16 cellular contexts compared by ENCODE assay signal in the genomic region with DNA sequence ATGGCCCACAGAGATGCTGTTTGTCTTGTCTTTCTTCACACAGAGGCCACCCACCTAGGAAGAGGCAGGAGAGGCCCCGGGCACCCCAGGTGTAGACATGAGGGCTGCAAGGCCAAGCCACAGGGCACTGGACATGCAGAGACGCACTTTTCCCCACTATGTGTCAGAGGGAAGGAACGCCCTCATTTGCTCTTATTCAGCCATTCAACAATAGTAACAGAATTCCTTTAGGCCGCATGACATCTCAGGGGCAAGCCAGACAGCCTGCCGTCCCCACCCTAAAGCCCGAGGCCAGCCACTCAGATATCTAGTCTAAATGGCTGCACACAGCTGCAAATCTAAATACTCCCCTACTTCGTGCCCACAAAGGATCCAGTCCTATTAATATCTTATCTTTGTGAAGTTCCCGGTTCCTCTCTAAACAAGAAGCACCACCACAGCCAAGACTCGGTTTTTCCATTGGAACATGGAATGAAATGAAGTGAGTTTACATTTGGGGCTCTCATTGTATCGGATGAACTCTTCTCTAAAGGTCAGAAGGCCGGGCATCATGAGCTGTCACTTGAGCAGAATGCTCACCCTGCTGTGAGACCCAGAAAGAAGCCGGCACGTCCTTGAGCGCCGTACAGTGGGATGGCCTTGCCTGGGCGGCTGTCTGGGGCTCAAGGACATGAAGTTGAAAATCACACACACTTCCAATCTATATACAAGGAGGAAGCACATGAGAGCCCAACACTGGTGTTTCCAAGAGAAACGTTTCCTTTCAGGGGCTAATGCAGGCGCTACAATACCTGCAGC. TPM values are rescaled to one million over a fixed set of nuclear protein-coding genes. Genes with fewer than 3 reads are reported as not detected.
DNase-seq lines count a peak whose midpoint lies in the region; ATAC-seq, FAIRE-seq and TF ChIP-seq lines count a peak whose summit lies in the region.
"Had no signal": no experiment of that assay in that cellular context is flagged by ENCODE, and none has a peak within 500 bp of the region (broad histone marks: within the 10 kb centered on the region; RNA-seq: fewer than 3 reads in every experiment).

No MANE protein-coding gene starts in this region.

- H3K9ac ChIP-seq in astrocyte (ENCODE audit: low read length), result no peak overlapping the region
- H3K9ac ChIP-seq: SK-N-SH had no signal

- H3K4me3 Mint-ChIP-seq in astrocyte (ENCODE audit: unreplicated experiment) (no peak overlapping the region), osteocyte (ENCODE audit: unreplicated experiment) (peak overlapping the region; percentile 29)
- H3K4me3 Mint-ChIP-seq: activated T-cell treated with anti-CD3 and anti-CD28 coated beads, Interleukin-2, amount 50 U/mL, for 24 hours; central memory CD8-positive, alpha-beta T cell had no signal

- peak overlapping the region; percentile 34 for H3K4me2 ChIP-seq in astrocyte (ENCODE audit: low read length)
- H3K4me2 ChIP-seq: SK-N-SH had no signal

- H2AFZ ChIP-seq in astrocyte (ENCODE audit: low read depth, low read length), result no peak overlapping the region

- no peak for TF ChIP-seq POLR2A in uterus (IDR thresholded peaks at IDR 0.05)

- ATAC-seq in Right ventricle myocardium superior (ENCODE audit: poor library complexity) (peak; percentile 66), esophagus mucosa (no peak)
- ATAC-seq: activated naive CD4-positive, alpha-beta T cell treated with anti-CD3 and anti-CD28 coated beads, Interleukin-2, amount 50 U/mL, for 72 hours had no signal

- peaks cover 42% of the 10 kb centered on the region for H3K4me1 ChIP-seq in astrocyte (ENCODE audit: insufficient read depth, low read length)
- H3K4me1 ChIP-seq in uterus, result peaks cover 5 to 6% of the 10 kb centered on the region in 2 donors

- H3K36me3 ChIP-seq in astrocyte (ENCODE audit: insufficient read depth, low read length) (peaks cover 21% of the 10 kb centered on the region), uterus (no peaks in the 10 kb centered on the region)

- TF ChIP-seq CTCF in astrocyte (IDR thresholded peaks at IDR 0.05; ENCODE audit: insufficient read depth, low read depth, low read length) (no peak), osteocyte (IDR thresholded peaks at IDR 0.05) (no peak), uterus (IDR thresholded peaks at IDR 0.05) (no peak)

- H3K4me3 ChIP-seq in astrocyte (ENCODE audit: insufficient read depth, low read depth, low read length) (no peak overlapping the region), uterus (no peak overlapping the region)

- H3K4me1 Mint-ChIP-seq in astrocyte (ENCODE audit: low read depth, unreplicated experiment), result peaks cover 27% of the 10 kb centered on the region
- H3K4me1 Mint-ChIP-seq in osteocyte (ENCODE audit: unreplicated experiment), result peaks cover 80% of the 10 kb centered on the region
- H3K4me1 Mint-ChIP-seq: central memory CD8-positive, alpha-beta T cell had no signal

- no peaks in the 10 kb centered on the region for H3K27me3 ChIP-seq in astrocyte (ENCODE audit: insufficient read depth, low read length)
- no peaks in the 10 kb centered on the region for H3K27me3 ChIP-seq in uterus

- peaks cover 53% of the 10 kb centered on the region for H3K36me3 Mint-ChIP-seq in astrocyte (ENCODE audit: low read depth, unreplicated experiment)
- H3K36me3 Mint-ChIP-seq in osteocyte (ENCODE audit: unreplicated experiment), result peaks cover 64% of the 10 kb centered on the region

- DNase-seq in astrocyte (ENCODE audit: low read depth), result peak; percentile 68
- DNase-seq in Right ventricle myocardium superior, result no peak
- DNase-seq in osteocyte (ENCODE audit: extremely low spot score, unreplicated experiment), result peak; percentile 76
- DNase-seq in uterus, result no peak
- DNase-seq in activated CD4-positive, alpha-beta T cell treated with anti-CD3 and anti-CD28 coated beads for 48 hours, result no peak
- no peak for DNase-seq in D341Med (ENCODE audit: low spot score)
- DNase-seq: activated T-cell treated with anti-CD3 and anti-CD28 coated beads, Interleukin-2, amount 50 U/mL, for 24 hours; DMS153; NCI-H146; NCI-H510A; occipital lobe; SK-N-SH; stimulated activated naive CD4-positive, alpha-beta T cell treated with Interleukin-2 at 50 U/mL for 16 hours had no signal

- no peak for FAIRE-seq in astrocyte (lab: Jason Lieb, UNC)

- intact Hi-C loops in Right ventricle myocardium superior (cut with DNase I), result no loop called here
- intact Hi-C loops in uterus (cut with DNase I; ENCODE audit: low total_unique reads), result no loop called here

- H3K27me3 Mint-ChIP-seq in astrocyte (ENCODE audit: low read depth, unreplicated experiment), result no peaks in the 10 kb centered on the region
- H3K27me3 Mint-ChIP-seq in osteocyte (ENCODE audit: unreplicated experiment), result no peaks in the 10 kb centered on the region

- H3K27ac ChIP-seq in astrocyte (ENCODE audit: low read depth, low read length), result peak overlapping the region; percentile 3
- H3K27ac ChIP-seq in uterus, result peak overlapping the region; percentile 1 to 53

- H3K9me3 Mint-ChIP-seq in astrocyte (ENCODE audit: unreplicated experiment) (no peaks in the 10 kb centered on the region), osteocyte (ENCODE audit: unreplicated experiment) (no peaks in the 10 kb centered on the region)
- H3K9me3 Mint-ChIP-seq: activated T-cell treated with anti-CD3 and anti-CD28 coated beads, Interleukin-2, amount 50 U/mL, for 24 hours; central memory CD8-positive, alpha-beta T cell had no signal

- H3K9me3 ChIP-seq in astrocyte (ENCODE audit: insufficient read depth, low read depth, low read length) (no peaks in the 10 kb centered on the region), uterus (no peaks in the 10 kb centered on the region)
- H3K9me3 ChIP-seq: SK-N-SH had no signal

- H3K27ac Mint-ChIP-seq in astrocyte (ENCODE audit: unreplicated experiment), result peak overlapping the region; percentile 62
- peak overlapping the region; percentile 98 for H3K27ac Mint-ChIP-seq in osteocyte (ENCODE audit: unreplicated experiment)
- H3K27ac Mint-ChIP-seq: activated naive CD4-positive, alpha-beta T cell treated with anti-CD3 and anti-CD28 coated beads, Interleukin-2, amount 50 U/mL, for 72 hours; activated T-cell treated with anti-CD3 and anti-CD28 coated beads, Interleukin-2, amount 50 U/mL, for 24 hours had no signal

- peaks cover 100% of the 10 kb centered on the region for H4K20me1 ChIP-seq in astrocyte (ENCODE audit: insufficient read depth, low read length)

- H3K79me2 ChIP-seq in astrocyte (ENCODE audit: insufficient read depth, low read length), result peaks cover 94% of the 10 kb centered on the region

RNA-seq across cellular contexts. Expression of gene COL4A1, which starts 19.7 kb away (rescaled TPM):
- total RNA-seq in astrocyte (2,489 and 3,103 TPM in 2 replicates), Right ventricle myocardium superior (107 TPM), osteocyte (3,181 and 3,589 TPM in 2 replicates), uterus (100 to 1,000 TPM; 164 to 737 (median 209) TPM), esophagus mucosa (27.5 TPM)

RNA-seq across cellular contexts. Expression of gene COL4A2, which starts 19.9 kb away (rescaled TPM):
- total RNA-seq in astrocyte, result 1,414 and 1,647 TPM in 2 replicates
- total RNA-seq in Right ventricle myocardium superior, result 91.2 TPM
- 2,001 and 2,067 TPM in 2 replicates for total RNA-seq in osteocyte
- total RNA-seq in uterus, result 100 to 1,000 TPM; 157 to 606 (median 284) TPM
- 30.8 TPM for total RNA-seq in esophagus mucosa

Comparison
In these comparisons a context has a peak if more than half of its experiments do, and no peak if none do; other contexts are left out.
1. DNase-seq: peak in astrocyte (single experiment) and osteocyte (single experiment); none in Right ventricle myocardium superior (single experiment), uterus (0 of 2), activated CD4-positive, alpha-beta T cell treated with anti-CD3 and anti-CD28 coated beads for 48 hours (single experiment) and D341Med (single experiment).